ENCODE assay signal across 20 cellular contexts in genomic region chr17:82961366-82962162, GRCh38.
DNase-seq lines count a peak whose midpoint lies in the region; ATAC-seq, FAIRE-seq and TF ChIP-seq lines count a peak whose summit lies in the region.
"Had no signal": no experiment of that assay in that cellular context is flagged by ENCODE, and none has a peak within 500 bp of the region (broad histone marks: within the 10 kb centered on the region; RNA-seq: fewer than 3 reads in every experiment).

No MANE protein-coding gene starts in this region.

- H3K27me3 Mint-ChIP-seq in activated B cell treated with CpG ODN at 0.5 μM for 24 hours, result no peaks in the 10 kb centered on the region
- H3K27me3 Mint-ChIP-seq: activated CD4-positive, alpha-beta T cell treated with anti-CD3 and anti-CD28 coated beads, Interleukin-2, amount 10 ng/mL, durations not matched to agents 7 days and 5 days; CD4-positive, alpha-beta T cell; naive thymus-derived CD8-positive, alpha-beta T cell had no signal

- H3K9ac ChIP-seq in HepG2 (ENCODE audit: insufficient read depth, low read depth, low read length), result no peak overlapping the region
- no peak overlapping the region for H3K9ac ChIP-seq in neuronal stem cell (ENCODE audit: low read depth, low read length, poor library complexity)

- H2BK120ac ChIP-seq in neuronal stem cell (ENCODE audit: low read depth, low read length), result no peak overlapping the region

- H3K79me2 ChIP-seq in HepG2 (ENCODE audit: insufficient read depth, low read length), result no peaks in the 10 kb centered on the region

- H3K4me3 ChIP-seq in right lobe of liver, result no peak overlapping the region
- H3K4me3 ChIP-seq in HepG2 (replicated peaks in 1 of 3; ENCODE audit: insufficient read depth in 1 of 3, low read depth in 2 of 3, low read length in 3 of 3), result no peak overlapping the region
- no peak overlapping the region for H3K4me3 ChIP-seq in neuronal stem cell (ENCODE audit: low read length in 2 of 2)
- H3K4me3 ChIP-seq: K562, MG63, SJSA1, vagina had no signal

- H4K20me1 ChIP-seq in HepG2 (ENCODE audit: insufficient read depth, low read length), result no peaks in the 10 kb centered on the region

- BruUV-seq in HepG2 (replicated peaks; lab: Mats Ljungman, UMichigan), result no TSS peak

- no peak for TF ChIP-seq EP300 in HepG2 (IDR thresholded peaks at IDR 0.05; ENCODE audit: low read depth in 2 of 2, low read length in 2 of 2)
- TF ChIP-seq EP300 in HepG2 (CRISPR knock-in tag; IDR thresholded peaks at IDR 0.05; ENCODE audit: borderline replicate concordance), result no peak

- CTCF ChIA-PET in HepG2 (lab: Yijun Ruan, JAX; ENCODE audit: low intra/inter-chr PET ratio, low total read pairs) (no interaction called here), activated B cell treated with CpG ODN at 0.5 μM for 24 hours (lab: Charles Lee) (no interaction called here)

- H4K8ac ChIP-seq in neuronal stem cell (ENCODE audit: low read depth, low read length), result no peak overlapping the region

- H3K36me3 ChIP-seq in right lobe of liver, result no peaks in the 10 kb centered on the region
- peaks cover 3 to 4% of the 10 kb centered on the region in 2 experiments; a peak in 2 of 5 replicates for H3K36me3 ChIP-seq in HepG2 (replicated peaks in 1 of 2; ENCODE audit: control insufficient read depth in 1 of 2, insufficient read depth in 2 of 2, low read length in 2 of 2)
- peaks cover 7 to 8% of the 10 kb centered on the region in 2 donors for H3K36me3 ChIP-seq in neuronal stem cell (replicated peaks in 1 of 2; ENCODE audit: control insufficient read depth in 2 of 2, insufficient read depth in 2 of 2, low read length in 2 of 2)
- H3K36me3 ChIP-seq: MG63, vagina had no signal

- H4K91ac ChIP-seq in neuronal stem cell (ENCODE audit: low read depth, low read length, poor library complexity), result no peak overlapping the region

- peak in 2 of 3 donors; percentile 12 to 41 for DNase-seq in right lobe of liver
- DNase-seq in HepG2 (ENCODE audit: low spot score), result no peak
- peak; percentile 9 for DNase-seq in activated B cell treated with CpG ODN at 0.5 μM for 24 hours
- DNase-seq in neuronal stem cell (ENCODE audit: low spot score), result no peak
- DNase-seq in DMS114 treated with DMSO at 0.1 percent for 48 hours (lab: John Stamatoyannopoulos, UW; ENCODE audit: unreplicated experiment), result no peak
- no peak for DNase-seq in retina
- DNase-seq: activated CD4-positive, alpha-beta T cell treated with anti-CD3 and anti-CD28 coated beads, Interleukin-2, amount 10 ng/mL, durations not matched to agents 7 days and 5 days; DMS153; MG63; naive thymus-derived CD8-positive, alpha-beta T cell; NCI-H1436 treated with DMSO at 0.1 percent for 48 hours; NCI-H748 treated with DMSO at 0.1 percent for 48 hours had no signal

- H3K14ac ChIP-seq in neuronal stem cell (ENCODE audit: low read length), result no peak overlapping the region

- FAIRE-seq in HepG2 (lab: Jason Lieb, UNC), result no peak
- FAIRE-seq: G401.6, K562 had no signal

- H2AFZ ChIP-seq in HepG2 (ENCODE audit: low read length) (no peak overlapping the region), neuronal stem cell (ENCODE audit: low read length) (no peak overlapping the region)
- H2AFZ ChIP-seq: GM23338 had no signal

- H3K27ac Mint-ChIP-seq in activated B cell treated with CpG ODN at 0.5 μM for 24 hours, result no peak overlapping the region
- H3K27ac Mint-ChIP-seq: activated CD4-positive, alpha-beta T cell treated with anti-CD3 and anti-CD28 coated beads, Interleukin-2, amount 10 ng/mL, durations not matched to agents 7 days and 5 days; CD4-positive, alpha-beta T cell; GM23338; mesothelial cell of epicardium; naive thymus-derived CD8-positive, alpha-beta T cell had no signal

- no peak overlapping the region for H3K27ac ChIP-seq in right lobe of liver
- no peak overlapping the region for H3K27ac ChIP-seq in HepG2 (ENCODE audit: extremely low read length, insufficient read depth, low read length)
- H3K27ac ChIP-seq in neuronal stem cell (replicated peaks; ENCODE audit: low read length), result no peak overlapping the region
- H3K27ac ChIP-seq: SJSA1, vagina had no signal

- peak overlapping the region; percentile 28 for H3K18ac ChIP-seq in neuronal stem cell (ENCODE audit: low read length)

- H3K23ac ChIP-seq in neuronal stem cell (ENCODE audit: low read depth, low read length, poor library complexity), result no peak overlapping the region

- TF ChIP-seq CTCF in right lobe of liver (IDR thresholded peaks at IDR 0.05) (no peak), HepG2 (CRISPR knock-in tag; IDR thresholded peaks at IDR 0.05) (no peak), activated B cell treated with CpG ODN at 0.5 μM for 24 hours (IDR thresholded peaks at IDR 0.05) (no peak)

- WGBS in right lobe of liver (ENCODE audit: insufficient coverage, low coverage, low lambda C conversion rate, missing lambda C conversion rate), result 91% methylated on average over 4 of the region's 19 CpGs
- 85% methylated on average over 18 of the region's 19 CpGs for WGBS in HepG2 (ENCODE audit: low lambda C conversion rate)
- WGBS in neuronal stem cell (ENCODE audit: extremely low coverage in 2 of 2, insufficient read length in 2 of 2, insufficient replicate concordance in 1 of 2), 2 donors, result no CpG with 5 or more reads among the region's 19 CpGs

- TF ChIP-seq RAD21 in HepG2 (CRISPR knock-in tag; IDR thresholded peaks at IDR 0.05), result no peak

- TF ChIP-seq POLR2A in right lobe of liver (IDR thresholded peaks at IDR 0.05) (no peak), HepG2 (IDR thresholded peaks at IDR 0.05; ENCODE audit: insufficient read depth in 1 of 2, low read depth in 2 of 2, low read length in 2 of 2) (no peak)

- no peak overlapping the region for H3K4me2 ChIP-seq in HepG2 (ENCODE audit: low read depth, low read length)
- H3K4me2 ChIP-seq in neuronal stem cell (ENCODE audit: insufficient read depth, low read length, poor library complexity, severe bottlenecking), result no peak overlapping the region

- H3K9me3 ChIP-seq in right lobe of liver, result no peaks in the 10 kb centered on the region
- no peaks in the 10 kb centered on the region for H3K9me3 ChIP-seq in HepG2 (ENCODE audit: low read length)
- H3K9me3 ChIP-seq in neuronal stem cell (replicated peaks in 1 of 2; ENCODE audit: control insufficient read depth in 2 of 2, insufficient read depth in 1 of 2, low read depth in 1 of 2, low read length in 2 of 2), result peaks cover under 1 to 11% of the 10 kb centered on the region in 2 donors
- H3K9me3 ChIP-seq: MG63, vagina had no signal

- H3K27me3 ChIP-seq in right lobe of liver (no peaks in the 10 kb centered on the region), HepG2 (ENCODE audit: control insufficient read depth in 1 of 2, insufficient read depth in 2 of 2, low read length in 2 of 2) (no peaks in the 10 kb centered on the region), neuronal stem cell (ENCODE audit: control insufficient read depth in 3 of 3, insufficient read depth in 3 of 3, low read depth in 1 of 3, low read length in 3 of 3) (no peaks in the 10 kb centered on the region)
- H3K27me3 ChIP-seq: MG63, SJSA1, vagina had no signal

- H2AK5ac ChIP-seq in neuronal stem cell (ENCODE audit: low read depth, low read length), result no peak overlapping the region

- no peaks in the 10 kb centered on the region for H3K36me3 Mint-ChIP-seq in activated B cell treated with CpG ODN at 0.5 μM for 24 hours (ENCODE audit: low read depth)

- peak overlapping the region; percentile 43 for H2BK15ac ChIP-seq in neuronal stem cell (ENCODE audit: low read length)

- H3K4ac ChIP-seq in neuronal stem cell (ENCODE audit: low read length), result no peak overlapping the region

- in situ Hi-C loops in HepG2 (cut with HindIII; ENCODE audit: extremely low pct_ligation_motif_present, low pct_unique_long_range_greater_than_20kb), result no loop called here

- peaks cover 8% of the 10 kb centered on the region for H3K4me1 Mint-ChIP-seq in activated B cell treated with CpG ODN at 0.5 μM for 24 hours

- intact Hi-C loops in right lobe of liver (cut with DNase I) (no loop called here), HepG2 (cut with micrococcal nuclease; ENCODE audit: unreplicated experiment) (no loop called here), activated B cell treated with CpG ODN at 0.5 μM for 24 hours (cut with micrococcal nuclease) (loop anchor here (10.0 kb wide), 1 partner anchor 87 kb away; no protein-coding TSS in a partner anchor)

- POLR2A ChIA-PET in HepG2 (lab: Yijun Ruan, JAX), result no interaction called here
- POLR2A ChIA-PET in activated B cell treated with CpG ODN at 0.5 μM for 24 hours (lab: Charles Lee), result no interaction called here

- H3K9me3 Mint-ChIP-seq in activated B cell treated with CpG ODN at 0.5 μM for 24 hours, result no peaks in the 10 kb centered on the region
- H3K9me3 Mint-ChIP-seq: activated CD4-positive, alpha-beta T cell treated with anti-CD3 and anti-CD28 coated beads, Interleukin-2, amount 10 ng/mL, durations not matched to agents 7 days and 5 days; CD4-positive, alpha-beta T cell; mesothelial cell of epicardium; naive thymus-derived CD8-positive, alpha-beta T cell had no signal

- no peak for ATAC-seq in right lobe of liver
- ATAC-seq in HepG2, result no peak
- no peak for ATAC-seq in activated B cell treated with CpG ODN at 0.5 μM for 24 hours (ENCODE audit: low read depth)
- ATAC-seq in GM21723 (IDR thresholded peaks at IDR 0.05; ENCODE audit: unreplicated experiment), result no peak
- ATAC-seq: GM23338; K562; naive thymus-derived CD8-positive, alpha-beta T cell had no signal

- H2BK12ac ChIP-seq in neuronal stem cell (ENCODE audit: low read length), result no peak overlapping the region

- H3K4me1 ChIP-seq in right lobe of liver, result no peaks in the 10 kb centered on the region
- H3K4me1 ChIP-seq in HepG2 (ENCODE audit: insufficient read depth, low read length), result no peaks in the 10 kb centered on the region
- peaks cover 0 to 3% of the 10 kb centered on the region in 2 donors for H3K4me1 ChIP-seq in neuronal stem cell (ENCODE audit: control insufficient read depth in 2 of 2, insufficient read depth in 1 of 2, low read depth in 1 of 2, low read length in 2 of 2)

- H3K79me1 ChIP-seq in neuronal stem cell (ENCODE audit: low read depth, low read length), result no peaks in the 10 kb centered on the region

- H2BK5ac ChIP-seq in neuronal stem cell (ENCODE audit: low read length), result peak overlapping the region; percentile 82

- no peak overlapping the region for H3K4me3 Mint-ChIP-seq in activated B cell treated with CpG ODN at 0.5 μM for 24 hours
- H3K4me3 Mint-ChIP-seq: activated CD4-positive, alpha-beta T cell treated with anti-CD3 and anti-CD28 coated beads, Interleukin-2, amount 10 ng/mL, durations not matched to agents 7 days and 5 days; CD4-positive, alpha-beta T cell; GM23338; mesothelial cell of epicardium; naive thymus-derived CD8-positive, alpha-beta T cell had no signal

TF ChIP-seq in HepG2, 621 proteins besides CTCF, POLR2A, EP300 and RAD21 (continues in another document):
- TF ChIP-seq CCDC6 (CRISPR knock-in tag; IDR thresholded peaks at IDR 0.05), result no peak
- TF ChIP-seq HNRNPUL1 (IDR thresholded peaks at IDR 0.05; ENCODE audit: low read depth, low read length), result no peak

Comparison
In these comparisons a context has a peak if more than half of its experiments do, and no peak if none do; other contexts are left out.
1. DNase-seq: peak in right lobe of liver (2 of 3) and activated B cell treated with CpG ODN at 0.5 μM for 24 hours (single experiment); none in HepG2 (single experiment), neuronal stem cell (single experiment), DMS114 treated with DMSO at 0.1 percent for 48 hours (single experiment) and retina (single experiment).